Comparison of ENCODE assay signal across 10 cellular contexts in genomic region chr15:56042982-56043980, GRCh38. TPM values are rescaled to one million over a fixed set of nuclear protein-coding genes. Genes with fewer than 3 reads are reported as not detected.
DNase-seq lines count a peak whose midpoint lies in the region; ATAC-seq and TF ChIP-seq lines count a peak whose summit lies in the region.
"Had no signal": no experiment of that assay in that cellular context is flagged by ENCODE, and none has a peak within 500 bp of the region (broad histone marks: within the 10 kb centered on the region; RNA-seq: fewer than 3 reads in every experiment).

No MANE protein-coding gene starts in this region.

- peak; percentile 10 for DNase-seq in A673 (ENCODE audit: low spot score)
- no peak for DNase-seq in HEK293T (ENCODE audit: extremely low spot score)
- DNase-seq in activated CD4-positive, alpha-beta memory T cell treated with anti-CD3 and anti-CD28 coated beads, Interleukin-2, amount 10 ng/mL, durations not matched to agents 7 days and 5 days = peak; percentile 53
- peak; percentile 21 for DNase-seq in fibroblast of villous mesenchyme (ENCODE audit: low read depth)
- DNase-seq in stimulated activated CD8-positive, alpha-beta memory T cell treated with anti-CD3 and anti-CD28 coated beads, Interleukin-4, amount 100 ng/mL, for 48 hours = no peak
- no peak for DNase-seq in SK-N-DZ (ENCODE audit: low spot score)
- DNase-seq in Ammon's horn (ENCODE audit: low spot score) = no peak
- DNase-seq: DMS79 treated with DMSO at 0.1 percent for 48 hours, NCI-H446 treated with DMSO at 0.1 percent for 48 hours had no signal

- no peak overlapping the region for H3K27ac ChIP-seq in A673 (ENCODE audit: low read depth, low read length, poor library complexity, severe bottlenecking)

- TF ChIP-seq CTCF in A673 (conservative IDR thresholded peaks at IDR 0.05; ENCODE audit: low read depth, low read length) (no peak), fibroblast of villous mesenchyme (IDR thresholded peaks at IDR 0.05; ENCODE audit: insufficient read depth, low read depth, low read length) (no peak)

- no peaks in the 10 kb centered on the region for H3K36me3 ChIP-seq in A673 (ENCODE audit: insufficient read depth, low read length, poor library complexity, severe bottlenecking)

- H3K4me3 ChIP-seq in A673 (ENCODE audit: low read depth, low read length, poor library complexity, severe bottlenecking) (no peak overlapping the region), fibroblast of villous mesenchyme (ENCODE audit: low read depth, low read length) (no peak overlapping the region)

- intact Hi-C loops in A673 (cut with micrococcal nuclease; ENCODE audit: unreplicated experiment) = loop anchor here (5.0 kb wide), 1 partner anchor 51 kb away; the partner anchor contains the start of gene NEDD4

- CTCF ChIA-PET in A673 (lab: Charles Lee) (no interaction called here), HEK293T (lab: Yijun Ruan, JAX) (no interaction called here)
- CTCF ChIA-PET in activated CD4-positive, alpha-beta memory T cell treated with anti-CD3 and anti-CD28 coated beads, Interleukin-2, amount 10 ng/mL, durations not matched to agents 7 days and 5 days (lab: Charles Lee) = interaction anchor here (0.7 kb wide), 1 partner anchor 51 kb away, joined by 4 read pairs; no protein-coding TSS in a partner anchor

- no TSS peak for BruUV-seq in A673 (replicated peaks; lab: Mats Ljungman, UMichigan)

- peak overlapping the region; percentile 39 for H3K4me3 Mint-ChIP-seq in activated CD4-positive, alpha-beta memory T cell treated with anti-CD3 and anti-CD28 coated beads, Interleukin-2, amount 10 ng/mL, durations not matched to agents 7 days and 5 days

- peaks cover 16% of the 10 kb centered on the region for H3K4me1 ChIP-seq in A673 (ENCODE audit: insufficient read depth, low read length, poor library complexity, severe bottlenecking)

- POLR2A ChIA-PET in A673 (lab: Charles Lee; ENCODE audit: low non-redundant PET) (no interaction called here), HEK293T (lab: Yijun Ruan, JAX) (interaction anchor here (1.4 to 2.4 kb wide), 2 partner anchors 24 to 51 kb away, joined by 4 to 6 read pairs; partner anchors contain the start of gene NEDD4)
- POLR2A ChIA-PET in activated CD4-positive, alpha-beta memory T cell treated with anti-CD3 and anti-CD28 coated beads, Interleukin-2, amount 10 ng/mL, durations not matched to agents 7 days and 5 days (lab: Charles Lee) = interaction anchor here (1.2 kb wide), 1 partner anchor 201 kb away, joined by 3 read pairs; no protein-coding TSS in a partner anchor

- H3K36me3 Mint-ChIP-seq in activated CD4-positive, alpha-beta memory T cell treated with anti-CD3 and anti-CD28 coated beads, Interleukin-2, amount 10 ng/mL, durations not matched to agents 7 days and 5 days (ENCODE audit: low read depth) = peaks cover 10% of the 10 kb centered on the region

- H3K27ac Mint-ChIP-seq in activated CD4-positive, alpha-beta memory T cell treated with anti-CD3 and anti-CD28 coated beads, Interleukin-2, amount 10 ng/mL, durations not matched to agents 7 days and 5 days = peak overlapping the region; percentile 82

- ATAC-seq in HG03039 (IDR thresholded peaks at IDR 0.05; ENCODE audit: unreplicated experiment) = no peak

- H3K27me3 Mint-ChIP-seq in activated CD4-positive, alpha-beta memory T cell treated with anti-CD3 and anti-CD28 coated beads, Interleukin-2, amount 10 ng/mL, durations not matched to agents 7 days and 5 days = peaks cover 4% of the 10 kb centered on the region

- H3K9me3 ChIP-seq in A673 (ENCODE audit: low read depth, low read length, poor library complexity, severe bottlenecking) = no peaks in the 10 kb centered on the region

- H3K4me1 Mint-ChIP-seq in activated CD4-positive, alpha-beta memory T cell treated with anti-CD3 and anti-CD28 coated beads, Interleukin-2, amount 10 ng/mL, durations not matched to agents 7 days and 5 days = peaks cover 30% of the 10 kb centered on the region

- H3K9me3 Mint-ChIP-seq in activated CD4-positive, alpha-beta memory T cell treated with anti-CD3 and anti-CD28 coated beads, Interleukin-2, amount 10 ng/mL, durations not matched to agents 7 days and 5 days = peaks cover 8% of the 10 kb centered on the region

- H3K27me3 ChIP-seq in A673 (replicated peaks; ENCODE audit: insufficient read depth, low read depth, low read length, poor library complexity) = no peaks in the 10 kb centered on the region

TF ChIP-seq in HEK293T, 16 proteins besides CTCF, POLR2A, EP300 and RAD21:
- TF ChIP-seq FOXK2 (IDR thresholded peaks at IDR 0.05) = no peak
- no peak for TF ChIP-seq CTBP1 (IDR thresholded peaks at IDR 0.05; ENCODE audit: borderline replicate concordance)
- TF ChIP-seq PKNOX1 (IDR thresholded peaks at IDR 0.05) = peak; percentile 41; the same call in 1 of the 2 replicates
- no peak for TF ChIP-seq BHLHE40 (IDR thresholded peaks at IDR 0.05; ENCODE audit: borderline replicate concordance)
TF ChIP-seq in HEK293T: peak in this region for 1.

RNA-seq across cellular contexts. Expression of gene NEDD4, which starts 49.9 kb away (rescaled TPM):
- total RNA-seq in A673 (2021) = 23.1 and 23.6 TPM in 2 replicates
- 10 to 100 TPM in 1 of 2 experiments, 1 to 10 TPM in 1; 9.8 to 13.0 TPM for total RNA-seq in activated CD4-positive, alpha-beta memory T cell treated with anti-CD3 and anti-CD28 coated beads, Interleukin-2, amount 10 ng/mL, durations not matched to agents 7 days and 5 days
- total RNA-seq in fibroblast of villous mesenchyme = 29.6 and 45.3 TPM in 2 replicates
- 5.7 and 6.5 TPM in 2 replicates for polyA plus RNA-seq in SK-N-DZ (2014; cell fraction: cytosol; rRNA removed)
- polyA plus RNA-seq in SK-N-DZ (2014; cell fraction: nucleus; rRNA removed) = 6.2 and 6.8 TPM in 2 replicates

Comparison
In these comparisons a context has a peak if more than half of its experiments do, and no peak if none do; other contexts are left out.
1. DNase-seq: peak in A673 (single experiment), activated CD4-positive, alpha-beta memory T cell treated with anti-CD3 and anti-CD28 coated beads, Interleukin-2, amount 10 ng/mL, durations not matched to agents 7 days and 5 days (single experiment) and fibroblast of villous mesenchyme (single experiment); none in HEK293T (single experiment), stimulated activated CD8-positive, alpha-beta memory T cell treated with anti-CD3 and anti-CD28 coated beads, Interleukin-4, amount 100 ng/mL, for 48 hours (single experiment), SK-N-DZ (single experiment) and Ammon's horn (single experiment).